9 cellular contexts compared by ENCODE assay signal in the genomic region with DNA sequence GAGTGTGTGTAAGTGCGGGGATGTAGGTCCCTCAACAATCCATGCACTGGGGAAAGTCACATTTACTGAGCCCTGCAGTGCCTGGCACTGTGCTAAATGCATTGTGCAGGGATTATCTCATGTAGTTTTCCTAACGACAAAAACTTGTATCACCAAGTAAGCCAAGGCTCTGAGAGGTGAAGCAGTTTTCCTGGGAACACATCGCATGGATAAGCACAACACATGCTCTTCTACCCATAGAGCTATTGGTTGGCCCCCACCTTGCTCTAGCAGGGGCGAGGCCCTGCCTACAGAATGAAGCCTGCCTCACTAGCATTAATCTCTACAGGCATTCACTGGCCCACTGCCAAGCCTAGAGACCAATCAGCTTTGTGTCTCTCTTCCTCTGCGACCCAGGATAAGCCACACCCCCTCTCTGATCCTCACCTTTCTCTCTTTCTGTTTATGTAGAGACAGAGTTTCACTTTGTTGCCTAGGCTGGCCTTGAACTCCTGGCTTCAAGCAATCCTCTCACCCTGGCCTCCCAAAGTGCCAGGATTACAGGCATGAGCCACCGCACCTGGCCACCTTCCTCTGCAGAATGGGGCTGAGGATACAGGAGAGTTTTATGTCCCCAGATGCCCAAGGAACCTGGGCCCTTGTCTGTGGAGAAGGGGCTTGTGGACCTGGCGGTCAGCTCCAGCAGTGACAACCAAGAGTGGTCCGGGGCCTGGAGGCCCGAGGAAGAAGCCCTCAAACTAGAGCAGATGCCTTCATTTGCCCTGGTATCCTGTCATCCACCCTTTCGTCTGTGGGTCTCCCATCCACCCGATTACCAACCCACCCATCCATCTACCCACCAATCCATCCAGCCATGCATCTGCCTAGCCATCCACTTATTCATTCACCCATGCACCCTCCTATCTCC. TPM values are rescaled to one million over a fixed set of nuclear protein-coding genes. Genes with fewer than 3 reads are reported as not detected.
DNase-seq lines count a peak whose midpoint lies in the region; ATAC-seq and TF ChIP-seq lines count a peak whose summit lies in the region.
"Had no signal": no experiment of that assay in that cellular context is flagged by ENCODE, and none has a peak within 500 bp of the region (broad histone marks: within the 10 kb centered on the region; RNA-seq: fewer than 3 reads in every experiment).

No MANE protein-coding gene starts in this region.

- no peaks in the 10 kb centered on the region for H3K36me3 Mint-ChIP-seq in activated CD4-positive, alpha-beta T cell treated with anti-CD3 and anti-CD28 coated beads for 36 hours (ENCODE audit: low read depth)

- no peaks in the 10 kb centered on the region for H3K27me3 Mint-ChIP-seq in activated CD4-positive, alpha-beta T cell treated with anti-CD3 and anti-CD28 coated beads for 36 hours

- H3K27me3 ChIP-seq in right cardiac atrium (ENCODE audit: control insufficient read depth, insufficient read depth) = no peaks in the 10 kb centered on the region
- H3K27me3 ChIP-seq in tibial artery = no peaks in the 10 kb centered on the region

- peak; percentile 75 for DNase-seq in activated CD4-positive, alpha-beta T cell treated with anti-CD3 and anti-CD28 coated beads for 36 hours
- DNase-seq in activated CD4-positive, alpha-beta T cell treated with anti-CD3 and anti-CD28 coated beads for 1 hour = no peak
- peak; percentile 70 for DNase-seq in activated CD4-positive, alpha-beta T cell treated with anti-CD3 and anti-CD28 coated beads for 48 hours
- DNase-seq in right cardiac atrium (peak; percentile 58 to 86 (median 86)), tibial artery (no peak), NCI-H1092 (lab: John Stamatoyannopoulos, UW) (no peak), epidermal melanocyte (ENCODE audit: insufficient read length, low spot score) (no peak)

- intact Hi-C loops in activated CD4-positive, alpha-beta T cell treated with anti-CD3 and anti-CD28 coated beads for 36 hours (cut with DNase I, micrococcal nuclease) = no loop called here
- intact Hi-C loops in right cardiac atrium (cut with DNase I) (no loop called here), tibial artery (cut with DNase I; ENCODE audit: low total_unique reads) (no loop called here)

- H3K4me3 ChIP-seq in right cardiac atrium (ENCODE audit: low read length) = no peak overlapping the region
- H3K4me3 ChIP-seq in tibial artery = no peak overlapping the region

- H3K4me1 Mint-ChIP-seq in activated CD4-positive, alpha-beta T cell treated with anti-CD3 and anti-CD28 coated beads for 36 hours = peaks cover 6% of the 10 kb centered on the region

- POLR2A ChIA-PET in activated CD4-positive, alpha-beta T cell treated with anti-CD3 and anti-CD28 coated beads for 36 hours (lab: Charles Lee) = interaction anchor here (1.0 kb wide), 1 partner anchor 33 kb away, joined by 3 read pairs; no protein-coding TSS in a partner anchor

- H3K36me3 ChIP-seq in tibial artery = no peaks in the 10 kb centered on the region

- H3K9me3 ChIP-seq in right cardiac atrium (ENCODE audit: control insufficient read depth, low read length) (no peaks in the 10 kb centered on the region), tibial artery (no peaks in the 10 kb centered on the region)

- peak overlapping the region; percentile 92 for H3K27ac ChIP-seq in right cardiac atrium (ENCODE audit: low read length)
- H3K27ac ChIP-seq in tibial artery = peak overlapping the region; percentile 86 to 91
- H3K27ac ChIP-seq: C4-2B had no signal

- no peak overlapping the region for H3K4me3 Mint-ChIP-seq in activated CD4-positive, alpha-beta T cell treated with anti-CD3 and anti-CD28 coated beads for 36 hours

- no peaks in the 10 kb centered on the region for H3K9me3 Mint-ChIP-seq in activated CD4-positive, alpha-beta T cell treated with anti-CD3 and anti-CD28 coated beads for 36 hours (ENCODE audit: low read depth)

- WGBS in right cardiac atrium = 62% methylated on average over 11 of the region's 11 CpGs

- TF ChIP-seq CTCF in tibial artery (IDR thresholded peaks at IDR 0.05) = no peak

- H3K27ac Mint-ChIP-seq in activated CD4-positive, alpha-beta T cell treated with anti-CD3 and anti-CD28 coated beads for 36 hours = no peak overlapping the region

- H3K4me1 ChIP-seq in right cardiac atrium (ENCODE audit: control insufficient read depth, insufficient read depth, low read length) (peaks cover 15% of the 10 kb centered on the region), tibial artery (peaks cover 6 to 80% (median 58%) of the 10 kb centered on the region in 4 donors)

- CTCF ChIA-PET in activated CD4-positive, alpha-beta T cell treated with anti-CD3 and anti-CD28 coated beads for 36 hours (lab: Charles Lee) = interaction anchor here (0.7 to 1.7 kb wide), 5 partner anchors 8 to 39 kb away, joined by 3 to 7 read pairs (median 4); no protein-coding TSS in a partner anchor

- peak; percentile 78 for ATAC-seq in activated CD4-positive, alpha-beta T cell treated with anti-CD3 and anti-CD28 coated beads for 36 hours
- ATAC-seq in right cardiac atrium (peak in 1 of 2 donors; percentile 27), GM18520 (IDR thresholded peaks at IDR 0.05; ENCODE audit: unreplicated experiment) (no peak)

RNA-seq across cellular contexts. Expression of a gene that starts 12.8 kb away (rescaled TPM):
- total RNA-seq in activated CD4-positive, alpha-beta T cell treated with anti-CD3 and anti-CD28 coated beads for 36 hours = not detected
- under 1 TPM; 0.38 to 0.97 (median 0.65) TPM for total RNA-seq in right cardiac atrium
- 0.50 TPM for polyA plus RNA-seq in right cardiac atrium

RNA-seq across cellular contexts. Expression of a gene that starts 19.4 kb away (rescaled TPM):
- total RNA-seq in activated CD4-positive, alpha-beta T cell treated with anti-CD3 and anti-CD28 coated beads for 36 hours = under 1 TPM; 0.19 to 0.55 TPM
- total RNA-seq in right cardiac atrium = 100 to 1,000 TPM; 135 to 299 (median 142) TPM
- 375 TPM for polyA plus RNA-seq in right cardiac atrium

RNA-seq across cellular contexts. Expression of a gene that starts 25.6 kb away (rescaled TPM):
- total RNA-seq in activated CD4-positive, alpha-beta T cell treated with anti-CD3 and anti-CD28 coated beads for 36 hours = 10 to 100 TPM; 27.8 to 36.6 TPM
- 1 to 10 TPM; 3.8 to 4.4 (median 4.1) TPM for total RNA-seq in right cardiac atrium
- 2.1 TPM for polyA plus RNA-seq in right cardiac atrium

RNA-seq across cellular contexts. Expression of a gene that starts 28.3 kb away (rescaled TPM):
- total RNA-seq in activated CD4-positive, alpha-beta T cell treated with anti-CD3 and anti-CD28 coated beads for 36 hours = 100 to 1,000 TPM; 171 to 186 TPM
- 100 to 1,000 TPM in 2 of 4 donors, 10 to 100 TPM in 2; 82.8 to 104 (median 100) TPM for total RNA-seq in right cardiac atrium
- 239 TPM for polyA plus RNA-seq in right cardiac atrium

RNA-seq across cellular contexts. Expression of a gene that starts 29.4 kb away (rescaled TPM):
- total RNA-seq in activated CD4-positive, alpha-beta T cell treated with anti-CD3 and anti-CD28 coated beads for 36 hours = 10 to 100 TPM; 30.5 to 31.6 TPM
- total RNA-seq in right cardiac atrium = 10 to 100 TPM; 32.4 to 47.6 (median 37.1) TPM
- polyA plus RNA-seq in right cardiac atrium = 46.1 TPM

Comparison
In these comparisons a context has a peak if more than half of its experiments do, and no peak if none do; other contexts are left out.
1. DNase-seq: peak in activated CD4-positive, alpha-beta T cell treated with anti-CD3 and anti-CD28 coated beads for 36 hours (single experiment), activated CD4-positive, alpha-beta T cell treated with anti-CD3 and anti-CD28 coated beads for 48 hours (single experiment) and right cardiac atrium (3 of 3); none in activated CD4-positive, alpha-beta T cell treated with anti-CD3 and anti-CD28 coated beads for 1 hour (single experiment), tibial artery (0 of 2), NCI-H1092 (single experiment) and epidermal melanocyte (single experiment).
2. RNA of a gene that starts 19.4 kb away (total RNA-seq): 135 to 299 TPM in right cardiac atrium; 0.19 to 0.55 TPM in activated CD4-positive, alpha-beta T cell treated with anti-CD3 and anti-CD28 coated beads for 36 hours; every median in the first group is over 10 times any median in the second.
3. RNA of a gene that starts 25.6 kb away (total RNA-seq): 27.8 to 36.6 TPM in activated CD4-positive, alpha-beta T cell treated with anti-CD3 and anti-CD28 coated beads for 36 hours; 3.8 to 4.4 TPM in right cardiac atrium; every median in the first group is over 4 times any median in the second.